In the genomic region with DNA sequence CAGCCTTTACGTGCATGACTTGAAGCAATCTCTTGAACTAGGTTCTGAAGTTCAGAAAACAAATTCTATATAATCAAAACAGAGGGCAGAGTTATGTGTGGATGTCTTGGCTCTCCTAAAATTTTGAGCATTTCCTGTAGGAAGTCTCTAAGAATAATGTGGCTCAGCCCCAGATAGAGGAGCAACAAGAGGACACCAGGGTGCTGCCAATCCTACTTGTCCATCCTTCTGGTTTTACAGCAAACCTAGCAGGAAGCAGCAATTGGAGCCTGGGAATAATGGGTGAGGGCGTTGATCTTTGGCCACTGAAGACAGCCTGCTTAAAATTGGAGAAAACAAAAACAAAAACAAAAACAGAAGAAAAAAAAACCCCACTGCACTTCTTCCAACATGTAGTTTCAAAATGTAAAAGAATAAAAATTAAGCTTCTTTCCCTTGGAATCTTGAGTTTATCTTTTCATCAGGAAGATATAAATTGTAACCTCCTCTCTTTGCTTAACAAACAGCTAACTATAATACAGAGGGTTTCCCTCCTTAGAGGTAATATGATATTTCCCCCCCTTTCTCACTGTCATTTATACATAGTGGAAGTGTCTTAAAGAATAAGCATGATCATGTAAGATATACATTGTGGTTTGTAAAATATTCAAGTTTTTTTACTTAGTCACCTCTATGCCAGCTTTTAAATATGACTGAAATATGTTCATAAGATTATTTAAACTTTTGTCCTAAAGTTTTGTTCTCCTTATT, we compare ENCODE assay signal across 1 cellular context.
TF ChIP-seq lines count a peak whose summit lies in the region.

No MANE protein-coding gene starts in this region.

TF ChIP-seq in HEK293, 187 proteins besides CTCF, POLR2A, EP300 and RAD21 (continued from another document):
- TF ChIP-seq ZNF148 (tag by site-specific recombination; IDR thresholded peaks at IDR 0.05; ENCODE audit: borderline replicate concordance) = no peak
